In genomic region chr2:32805104-32806095, GRCh38 we compare ENCODE assay signal across 15 cellular contexts.
DNase-seq lines count a peak whose midpoint lies in the region; ATAC-seq and TF ChIP-seq lines count a peak whose summit lies in the region.
"Had no signal": no experiment of that assay in that cellular context is flagged by ENCODE, and none has a peak within 500 bp of the region (broad histone marks: within the 10 kb centered on the region; RNA-seq: fewer than 3 reads in every experiment).

No MANE protein-coding gene starts in this region.

- CTCF ChIA-PET in AG04450 (lab: Charles Lee), result no interaction called here

- DNase-seq in AG04450 (ENCODE audit: low read depth, low spot score) (peak; percentile 7), choroid plexus epithelial cell (ENCODE audit: low read depth) (peak; percentile 62), kidney tubule cell (ENCODE audit: low spot score) (peak; percentile 62), 8988T (no peak), DMS 273 (lab: John Stamatoyannopoulos, UW; ENCODE audit: unreplicated experiment) (no peak), uterus (no peak)
- DNase-seq: activated CD4-positive, alpha-beta T cell treated with anti-CD3 and anti-CD28 coated beads, Interleukin-2, amount 50 U/mL, for 4 hours; amygdala; NCI-H1417; NCI-H524 treated with DMSO at 0.1 percent for 48 hours; stimulated activated CD4-positive, alpha-beta T cell treated with anti-CD3 and anti-CD28 coated beads, Interleukin-15, amount 100 ng/mL, for 24 hours had no signal

- intact Hi-C loops in uterus (cut with DNase I; ENCODE audit: low total_unique reads), result no loop called here

- no peak for TF ChIP-seq POLR2A in uterus (IDR thresholded peaks at IDR 0.05)

- POLR2A ChIA-PET in AG04450 (lab: Yijun Ruan, JAX), result interaction anchor here (0.6 kb wide), 1 partner anchor 13 kb away, joined by 3 read pairs; no protein-coding TSS in a partner anchor

- no peak overlapping the region for H3K4me3 ChIP-seq in AG04450 (ENCODE audit: low read depth, low read length)
- no peak overlapping the region for H3K4me3 ChIP-seq in HUES48 (ENCODE audit: low read depth, low read length)
- H3K4me3 ChIP-seq in choroid plexus epithelial cell (ENCODE audit: low read depth, low read length), result no peak overlapping the region
- no peak overlapping the region for H3K4me3 ChIP-seq in uterus
- H3K4me3 ChIP-seq: thoracic aorta had no signal

- no peaks in the 10 kb centered on the region for H3K9me3 ChIP-seq in AG04450 (ENCODE audit: control insufficient read depth, insufficient read depth, low read length)
- no peaks in the 10 kb centered on the region for H3K9me3 ChIP-seq in HUES48 (ENCODE audit: control insufficient read depth, insufficient read depth, low read length)
- no peaks in the 10 kb centered on the region for H3K9me3 ChIP-seq in uterus
- H3K9me3 ChIP-seq: thoracic aorta had no signal

- no peak for ATAC-seq in HG02571 (IDR thresholded peaks at IDR 0.05; ENCODE audit: unreplicated experiment)
- ATAC-seq: activated T-helper 17 cell treated with anti-CD3 and anti-CD28 coated beads, Interleukin-2, amount 50 U/mL, for 72 hours had no signal

- no peak overlapping the region for H3K9ac ChIP-seq in HUES48 (ENCODE audit: low read depth, low read length)

- no peaks in the 10 kb centered on the region for H3K36me3 ChIP-seq in HUES48 (ENCODE audit: control insufficient read depth, insufficient read depth, low read length)
- no peaks in the 10 kb centered on the region for H3K36me3 ChIP-seq in uterus
- H3K36me3 ChIP-seq: thoracic aorta had no signal

- H3K4me1 ChIP-seq in HUES48 (ENCODE audit: control insufficient read depth, insufficient read depth, low read length), result no peaks in the 10 kb centered on the region
- no peaks in the 10 kb centered on the region for H3K4me1 ChIP-seq in uterus

- H3K27me3 ChIP-seq in AG04450 (ENCODE audit: control insufficient read depth, insufficient read depth, low read length) (no peaks in the 10 kb centered on the region), HUES48 (ENCODE audit: control insufficient read depth, insufficient read depth, low read length) (no peaks in the 10 kb centered on the region), uterus (no peaks in the 10 kb centered on the region)

- TF ChIP-seq CTCF in AG04450 (IDR thresholded peaks at IDR 0.05; ENCODE audit: low read depth, low read length), result no peak
- TF ChIP-seq CTCF in choroid plexus epithelial cell (conservative IDR thresholded peaks at IDR 0.05; ENCODE audit: low read depth, low read length), result no peak
- TF ChIP-seq CTCF in uterus (IDR thresholded peaks at IDR 0.05), result no peak

- H3K27ac ChIP-seq in AG04450 (ENCODE audit: low read depth, low read length) (no peak overlapping the region), HUES48 (ENCODE audit: low read depth, low read length) (peak overlapping the region; percentile 15), uterus (no peak overlapping the region)
- H3K27ac ChIP-seq: thoracic aorta had no signal

Comparison
In these comparisons a context has a peak if more than half of its experiments do, and no peak if none do; other contexts are left out.
1. DNase-seq: peak in AG04450 (single experiment), choroid plexus epithelial cell (single experiment) and kidney tubule cell (single experiment); none in 8988T (single experiment), DMS 273 (single experiment) and uterus (0 of 2).